Comparison of ENCODE assay signal across 1 cellular context in genomic region chr3:197959891-197960693, GRCh38.
TF ChIP-seq lines count a peak whose summit lies in the region.

A gene with protein sequence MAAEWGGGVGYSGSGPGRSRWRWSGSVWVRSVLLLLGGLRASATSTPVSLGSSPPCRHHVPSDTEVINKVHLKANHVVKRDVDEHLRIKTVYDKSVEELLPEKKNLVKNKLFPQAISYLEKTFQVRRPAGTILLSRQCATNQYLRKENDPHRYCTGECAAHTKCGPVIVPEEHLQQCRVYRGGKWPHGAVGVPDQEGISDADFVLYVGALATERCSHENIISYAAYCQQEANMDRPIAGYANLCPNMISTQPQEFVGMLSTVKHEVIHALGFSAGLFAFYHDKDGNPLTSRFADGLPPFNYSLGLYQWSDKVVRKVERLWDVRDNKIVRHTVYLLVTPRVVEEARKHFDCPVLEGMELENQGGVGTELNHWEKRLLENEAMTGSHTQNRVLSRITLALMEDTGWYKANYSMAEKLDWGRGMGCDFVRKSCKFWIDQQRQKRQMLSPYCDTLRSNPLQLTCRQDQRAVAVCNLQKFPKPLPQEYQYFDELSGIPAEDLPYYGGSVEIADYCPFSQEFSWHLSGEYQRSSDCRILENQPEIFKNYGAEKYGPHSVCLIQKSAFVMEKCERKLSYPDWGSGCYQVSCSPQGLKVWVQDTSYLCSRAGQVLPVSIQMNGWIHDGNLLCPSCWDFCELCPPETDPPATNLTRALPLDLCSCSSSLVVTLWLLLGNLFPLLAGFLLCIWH (plus strand): TSS chr3:197960217. CDS start chr3:197960246, 29 bp downstream.

TF ChIP-seq in SK-N-SH, 30 proteins besides CTCF, POLR2A, EP300 and RAD21 (continued from another document):
- TF ChIP-seq, protein P1, sequence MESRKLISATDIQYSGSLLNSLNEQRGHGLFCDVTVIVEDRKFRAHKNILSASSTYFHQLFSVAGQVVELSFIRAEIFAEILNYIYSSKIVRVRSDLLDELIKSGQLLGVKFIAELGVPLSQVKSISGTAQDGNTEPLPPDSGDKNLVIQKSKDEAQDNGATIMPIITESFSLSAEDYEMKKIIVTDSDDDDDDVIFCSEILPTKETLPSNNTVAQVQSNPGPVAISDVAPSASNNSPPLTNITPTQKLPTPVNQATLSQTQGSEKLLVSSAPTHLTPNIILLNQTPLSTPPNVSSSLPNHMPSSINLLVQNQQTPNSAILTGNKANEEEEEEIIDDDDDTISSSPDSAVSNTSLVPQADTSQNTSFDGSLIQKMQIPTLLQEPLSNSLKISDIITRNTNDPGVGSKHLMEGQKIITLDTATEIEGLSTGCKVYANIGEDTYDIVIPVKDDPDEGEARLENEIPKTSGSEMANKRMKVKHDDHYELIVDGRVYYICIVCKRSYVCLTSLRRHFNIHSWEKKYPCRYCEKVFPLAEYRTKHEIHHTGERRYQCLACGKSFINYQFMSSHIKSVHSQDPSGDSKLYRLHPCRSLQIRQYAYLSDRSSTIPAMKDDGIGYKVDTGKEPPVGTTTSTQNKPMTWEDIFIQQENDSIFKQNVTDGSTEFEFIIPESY (IDR thresholded peaks at IDR 0.05; ENCODE audit: borderline replicate concordance, low read depth): no peak
- 0 out of 2 replicates have a peak, but pooled peaks have one; percentile 28 for TF ChIP-seq IRF3 (IDR thresholded peaks at IDR 0.05; ENCODE audit: low read depth, low read length)
- 0 out of 2 replicates have a peak, but pooled peaks have one; percentile 11 for TF ChIP-seq RCOR1 (IDR thresholded peaks at IDR 0.05; ENCODE audit: low read length)
- TF ChIP-seq RFX5 (IDR thresholded peaks at IDR 0.05; ENCODE audit: low read length): no peak
- TF ChIP-seq USF1 (IDR thresholded peaks at IDR 0.05; ENCODE audit: borderline replicate concordance, low read depth): peak; percentile 93
- TF ChIP-seq MAX (IDR thresholded peaks at IDR 0.05; ENCODE audit: low read depth): peak; percentile 95
- peak; percentile 75 for TF ChIP-seq TAF1 (IDR thresholded peaks at IDR 0.05; ENCODE audit: borderline replicate concordance, low read depth, low read length)
- TF ChIP-seq GATA2 (CRISPR knock-in tag; IDR thresholded peaks at IDR 0.05): no peak
- TF ChIP-seq NRF1 (IDR thresholded peaks at IDR 0.05; ENCODE audit: low read depth, low read length): peak; percentile 70
